ENCODE assay signal across 23 cellular contexts in genomic region chr3:29412117-29412516, GRCh38.
DNase-seq lines count a peak whose midpoint lies in the region; ATAC-seq, FAIRE-seq and TF ChIP-seq lines count a peak whose summit lies in the region.
"Had no signal": no experiment of that assay in that cellular context is flagged by ENCODE, and none has a peak within 500 bp of the region (broad histone marks: within the 10 kb centered on the region; RNA-seq: fewer than 3 reads in every experiment).

No MANE protein-coding gene starts in this region.

- BruUV-seq in GM12878 (replicated peaks; lab: Mats Ljungman, UMichigan), result no TSS peak

- TF ChIP-seq RAD21 in GM12878 (IDR thresholded peaks at IDR 0.05; ENCODE audit: insufficient read depth, low read depth, low read length), result no peak

- H3K36me3 ChIP-seq in GM12878 (ENCODE audit: control insufficient read depth in 2 of 2, insufficient read depth in 2 of 2, low read length in 1 of 2) (no peaks in the 10 kb centered on the region), vagina (no peaks in the 10 kb centered on the region)
- H3K36me3 ChIP-seq: BLaER1, neutrophil, upper lobe of left lung had no signal

- no peaks in the 10 kb centered on the region for H3K36me3 Mint-ChIP-seq in CD14-positive monocyte
- H3K36me3 Mint-ChIP-seq: activated CD8-positive, alpha-beta memory T cell treated with anti-CD3 and anti-CD28 coated beads, Interleukin-2, amount 10 ng/mL, durations not matched to agents 7 days and 5 days had no signal

- H3K9me3 Mint-ChIP-seq in CD14-positive monocyte, result peaks cover 0 to 3% (median 0%) of the 10 kb centered on the region in 7 donors
- H3K9me3 Mint-ChIP-seq: endodermal cell; stimulated activated naive CD8-positive, alpha-beta T cell treated with anti-CD3 and anti-CD28 coated beads, Interleukin-15, amount 100 ng/mL, for 72 hours had no signal

- H3K4me3 ChIP-seq in GM12878 (no peak overlapping the region), vagina (no peak overlapping the region)
- H3K4me3 ChIP-seq: BLaER1, upper lobe of left lung had no signal

- in situ Hi-C loops in GM12878 (cut with MboI), result no loop called here

- POLR2A ChIA-PET in GM12878 (lab: Charles Lee), result no interaction called here

- no peak overlapping the region for H3K4me3 Mint-ChIP-seq in CD14-positive monocyte
- H3K4me3 Mint-ChIP-seq: activated CD8-positive, alpha-beta memory T cell treated with anti-CD3 and anti-CD28 coated beads, Interleukin-2, amount 10 ng/mL, durations not matched to agents 7 days and 5 days; endodermal cell; stimulated activated naive CD8-positive, alpha-beta T cell treated with anti-CD3 and anti-CD28 coated beads, Interleukin-15, amount 100 ng/mL, for 72 hours had no signal

- TF ChIP-seq CTCF in GM12878 (IDR thresholded peaks at IDR 0.05 in 2 of 3, conservative IDR thresholded peaks at IDR 0.05 in 1 of 3; ENCODE audit: control insufficient read depth in 2 of 3, extremely low read depth in 1 of 3, insufficient read depth in 1 of 3, low read depth in 3 of 3, low read length in 3 of 3), result no peak
- TF ChIP-seq CTCF in CD14-positive monocyte (IDR thresholded peaks at IDR 0.05), result no peak
- no peak for TF ChIP-seq CTCF in vagina (IDR thresholded peaks at IDR 0.05)

- H3K4me1 ChIP-seq in GM12878 (ENCODE audit: control insufficient read depth, insufficient read depth, low read length), result peaks cover 6% of the 10 kb centered on the region
- peaks cover 8% of the 10 kb centered on the region for H3K4me1 ChIP-seq in vagina

- intact Hi-C loops in GM12878 (cut with micrococcal nuclease; ENCODE audit: unreplicated experiment) (no loop called here), CD14-positive monocyte (cut with micrococcal nuclease) (no loop called here), vagina (cut with DNase I) (no loop called here)

- no peaks in the 10 kb centered on the region for H3K79me2 ChIP-seq in GM12878 (ENCODE audit: control insufficient read depth, insufficient read depth, low read length)

- no peak overlapping the region for H3K4me2 ChIP-seq in GM12878 (ENCODE audit: control insufficient read depth, insufficient read depth)

- H3K9me3 ChIP-seq in GM12878 (replicated peaks; ENCODE audit: control insufficient read depth, insufficient read depth, low read length), result no peaks in the 10 kb centered on the region
- no peaks in the 10 kb centered on the region for H3K9me3 ChIP-seq in vagina
- H3K9me3 ChIP-seq: BLaER1, neutrophil, upper lobe of left lung had no signal

- FAIRE-seq in GM12878 (lab: Jason Lieb, UNC), result no peak

- no peaks in the 10 kb centered on the region for H3K27me3 ChIP-seq in GM12878 (replicated peaks in 1 of 2; ENCODE audit: control insufficient read depth in 2 of 2, insufficient read depth in 2 of 2, low read length in 1 of 2)
- no peaks in the 10 kb centered on the region for H3K27me3 ChIP-seq in vagina
- H3K27me3 ChIP-seq: BLaER1, neutrophil, upper lobe of left lung had no signal

- 0% methylated on average over 1 of the region's 1 CpG for WGBS in GM12878 (ENCODE audit: insufficient coverage, insufficient replicate concordance, low lambda C conversion rate, missing lambda C conversion rate)

- RAD21 ChIA-PET in GM12878 (lab: Charles Lee; ENCODE audit: unreplicated experiment), result interaction anchor here (0.9 kb wide), 1 partner anchor 14 kb away, joined by 3 read pairs; no protein-coding TSS in a partner anchor

- ATAC-seq in GM18867 (IDR thresholded peaks at IDR 0.05; ENCODE audit: unreplicated experiment) (peak; percentile 63), HG02588 (IDR thresholded peaks at IDR 0.05; ENCODE audit: unreplicated experiment) (peak; percentile 62), GM12878 (peak; percentile 51)
- ATAC-seq: activated CD8-positive, alpha-beta memory T cell treated with anti-CD3 and anti-CD28 coated beads, Interleukin-2, amount 10 ng/mL, durations not matched to agents 7 days and 5 days; HCT116; Right ventricle myocardium inferior; stimulated activated naive CD8-positive, alpha-beta T cell treated with anti-CD3 and anti-CD28 coated beads, Interleukin-15, amount 100 ng/mL, for 72 hours had no signal

- no peak overlapping the region for H3K27ac ChIP-seq in GM12878 (ENCODE audit: control insufficient read depth, insufficient read depth)
- H3K27ac ChIP-seq in vagina, result no peak overlapping the region
- H3K27ac ChIP-seq: BLaER1, neutrophil, upper lobe of left lung had no signal

- DNase-seq in Kasumi-1 (lab: John Stamatoyannopoulos, UW) (peak; percentile 79 to 83), GM12878 (ENCODE audit: low read depth, low spot score) (peak; percentile 26), CD14-positive monocyte (ENCODE audit: low spot score) (no peak), vagina (ENCODE audit: extremely low spot score in 2 of 2) (no peak), NCI-H774 (lab: John Stamatoyannopoulos, UW) (no peak)
- DNase-seq in activated T-cell treated with anti-CD3 and anti-CD28 coated beads, Interleukin-2, amount 50 U/mL, for 48 hours, result no peak
- DNase-seq: activated CD4-positive, CD25-positive, alpha-beta regulatory T cell treated with anti-CD3 and anti-CD28 coated beads, Interleukin-2, amount 50 U/mL, for 72 hours; activated CD8-positive, alpha-beta memory T cell treated with anti-CD3 and anti-CD28 coated beads, Interleukin-2, amount 10 ng/mL, durations not matched to agents 7 days and 5 days; activated effector memory CD4-positive, alpha-beta T cell treated with Interleukin-2 at 50 U/mL for 16 hours; cerebellar nuclear complex; DMS153; endodermal cell; NCI-H187 treated with DMSO at 0.1 percent for 48 hours; NCI-H748 treated with DMSO at 0.1 percent for 48 hours; stimulated activated naive CD8-positive, alpha-beta T cell treated with anti-CD3 and anti-CD28 coated beads, Interleukin-15, amount 100 ng/mL, for 72 hours; T-helper 2 cell; upper lobe of left lung had no signal

- H2AFZ ChIP-seq in GM12878 (ENCODE audit: control insufficient read depth, low read depth, low read length), result no peak overlapping the region

- TF ChIP-seq EP300 in GM12878 (IDR thresholded peaks at IDR 0.05; ENCODE audit: borderline replicate concordance in 1 of 2, control insufficient read depth in 1 of 2, low read depth in 2 of 2, low read length in 2 of 2), result no peak

- SMC1A ChIA-PET in GM12878 (lab: Charles Lee; ENCODE audit: uncharacterized antibody, unreplicated experiment), result interaction anchor here (0.7 to 1.8 kb wide), 3 partner anchors 11 to 18 kb away, joined by 3 to 4 read pairs (median 3); no protein-coding TSS in a partner anchor

- H3K27ac Mint-ChIP-seq in CD14-positive monocyte, result no peak overlapping the region
- H3K27ac Mint-ChIP-seq: activated CD8-positive, alpha-beta memory T cell treated with anti-CD3 and anti-CD28 coated beads, Interleukin-2, amount 10 ng/mL, durations not matched to agents 7 days and 5 days; endodermal cell; stimulated activated naive CD8-positive, alpha-beta T cell treated with anti-CD3 and anti-CD28 coated beads, Interleukin-15, amount 100 ng/mL, for 72 hours had no signal

- TF ChIP-seq POLR2A in GM12878 (IDR thresholded peaks at IDR 0.05; ENCODE audit: low read depth, low read length) (no peak), vagina (IDR thresholded peaks at IDR 0.05) (no peak)

- H3K27me3 Mint-ChIP-seq in CD14-positive monocyte (ENCODE audit: low read depth in 3 of 3), result no peaks in the 10 kb centered on the region
- H3K27me3 Mint-ChIP-seq: activated CD8-positive, alpha-beta memory T cell treated with anti-CD3 and anti-CD28 coated beads, Interleukin-2, amount 10 ng/mL, durations not matched to agents 7 days and 5 days; stimulated activated naive CD8-positive, alpha-beta T cell treated with anti-CD3 and anti-CD28 coated beads, Interleukin-15, amount 100 ng/mL, for 72 hours had no signal

- H3K9ac ChIP-seq in GM12878 (ENCODE audit: control insufficient read depth, insufficient read depth, low read length), result no peak overlapping the region
- H3K9ac ChIP-seq: BLaER1 had no signal

- no peaks in the 10 kb centered on the region for H4K20me1 ChIP-seq in GM12878 (ENCODE audit: control insufficient read depth, insufficient read depth)
- H4K20me1 ChIP-seq: BLaER1 had no signal

- CTCF ChIA-PET in GM12878 (lab: Yijun Ruan, JAX), result interaction anchor here (1.0 to 1.1 kb wide), 3 partner anchors 10 to 130 kb away, joined by 3 read pairs; no protein-coding TSS in a partner anchor

- no peaks in the 10 kb centered on the region for H3K4me1 Mint-ChIP-seq in CD14-positive monocyte
- H3K4me1 Mint-ChIP-seq: activated CD8-positive, alpha-beta memory T cell treated with anti-CD3 and anti-CD28 coated beads, Interleukin-2, amount 10 ng/mL, durations not matched to agents 7 days and 5 days; stimulated activated naive CD8-positive, alpha-beta T cell treated with anti-CD3 and anti-CD28 coated beads, Interleukin-15, amount 100 ng/mL, for 72 hours had no signal

TF ChIP-seq in GM12878, 131 proteins besides CTCF, POLR2A, EP300 and RAD21:
- TF ChIP-seq HDAC6 (IDR thresholded peaks at IDR 0.05; ENCODE audit: unreplicated experiment) (no peak), RUNX3 (IDR thresholded peaks at IDR 0.05; ENCODE audit: low read length) (peak; percentile 76), TCF12 (IDR thresholded peaks at IDR 0.05; ENCODE audit: low read depth, low read length) (0 out of 2 replicates have a peak, but pooled peaks have one; percentile 24)

Comparison
In these comparisons a context has a peak if more than half of its experiments do, and no peak if none do; other contexts are left out.
1. DNase-seq: peak in Kasumi-1 (2 of 2) and GM12878 (single experiment); none in CD14-positive monocyte (single experiment), vagina (0 of 2), NCI-H774 (single experiment) and activated T-cell treated with anti-CD3 and anti-CD28 coated beads, Interleukin-2, amount 50 U/mL, for 48 hours (0 of 2).
2. Peak in every context shown above with its lines, with median percentiles within 50 percentile points of each other: ATAC-seq.